Comparison of ENCODE assay signal across 23 cellular contexts in genomic region chr1:247530785-247531184, GRCh38. TPM values are rescaled to one million over a fixed set of nuclear protein-coding genes. Genes with fewer than 3 reads are reported as not detected.
"Had no signal": no experiment of that assay in that cellular context is flagged by ENCODE, and none has a peak within 500 bp of the region (broad histone marks: within the 10 kb centered on the region; RNA-seq: fewer than 3 reads in every experiment).

No MANE protein-coding gene starts in this region.

- H3K9me3 ChIP-seq: ascending aorta, colonic mucosa, gastrocnemius medialis, transverse colon had no signal

- H3K9me3 Mint-ChIP-seq: activated T-cell treated with anti-CD3 and anti-CD28 coated beads, Interleukin-2, amount 50 U/mL, for 72 hours; central memory CD8-positive, alpha-beta T cell; natural killer cell treated with Interleukin-12 subunit alpha and Interleukin-12 subunit beta and Interleukin-15 and Interleukin-18, amount 100 ng/mL, for 72 hours had no signal

- H3K36me3 ChIP-seq: ascending aorta, colonic mucosa, gastrocnemius medialis, transverse colon had no signal

- H3K36me3 Mint-ChIP-seq: natural killer cell treated with Interleukin-12 subunit alpha and Interleukin-12 subunit beta and Interleukin-15 and Interleukin-18, amount 100 ng/mL, for 72 hours had no signal

- DNase-seq: activated CD4-positive, alpha-beta T cell treated with anti-CD3 and anti-CD28 coated beads, Interleukin-2, amount 50 U/mL, for 1 hour; activated effector memory CD4-positive, alpha-beta T cell treated with anti-CD3 and anti-CD28 coated beads, Interleukin-2, amount 50 U/mL, for 16 hours; activated naive CD4-positive, alpha-beta T cell treated with anti-CD3 and anti-CD28 coated beads, Interleukin-2, amount 50 U/mL, for 16 hours; activated T-cell treated with anti-CD3 and anti-CD28 coated beads, Interleukin-2, amount 50 U/mL, for 72 hours; colonic mucosa; gastrocnemius medialis; head of caudate nucleus; kidney glomerular epithelial cell; nucleus accumbens; stimulated activated CD4-positive, alpha-beta T cell treated with anti-CD3 and anti-CD28 coated beads, Interleukin-12 subunit alpha, Interleukin-12 subunit beta, amount 100 ng/mL, for 4 hours; stimulated activated CD4-positive, alpha-beta T cell treated with anti-CD3 and anti-CD28 coated beads, Interleukin-1b, Interleukin-23, amount 100 ng/mL, for 48 hours; stimulated activated CD8-positive, alpha-beta memory T cell treated with anti-CD3 and anti-CD28 coated beads, Interleukin-4, amount 100 ng/mL, for 48 hours; stimulated activated naive CD4-positive, alpha-beta T cell; T1000; transverse colon had no signal

- H3K4me1 Mint-ChIP-seq: central memory CD8-positive, alpha-beta T cell had no signal

- H3K27me3 ChIP-seq: ascending aorta, colonic mucosa, gastrocnemius medialis, transverse colon had no signal

- H3K4me3 Mint-ChIP-seq: central memory CD8-positive, alpha-beta T cell; natural killer cell treated with Interleukin-12 subunit alpha and Interleukin-12 subunit beta and Interleukin-15 and Interleukin-18, amount 100 ng/mL, for 72 hours had no signal

- ATAC-seq: activated CD4-positive, CD25-positive, alpha-beta regulatory T cell treated with anti-CD3 and anti-CD28 coated beads, Interleukin-2, amount 50 U/mL, for 24 hours; activated T-cell treated with anti-CD3 and anti-CD28 coated beads, Interleukin-2, amount 50 U/mL, for 72 hours; gastrocnemius medialis had no signal

- H3K4me1 ChIP-seq: ascending aorta, colonic mucosa, gastrocnemius medialis, transverse colon had no signal

- H3K27ac ChIP-seq: ascending aorta, colonic mucosa, gastrocnemius medialis, transverse colon had no signal

- H3K27ac Mint-ChIP-seq: activated T-cell treated with anti-CD3 and anti-CD28 coated beads, Interleukin-2, amount 50 U/mL, for 72 hours; natural killer cell treated with Interleukin-12 subunit alpha and Interleukin-12 subunit beta and Interleukin-15 and Interleukin-18, amount 100 ng/mL, for 72 hours had no signal

- H3K4me3 ChIP-seq: ascending aorta, colonic mucosa, gastrocnemius medialis, transverse colon had no signal

RNA-seq across cellular contexts. Expression of gene OR2C3, which starts 5.5 kb away (rescaled TPM):
- total RNA-seq: activated T-cell treated with anti-CD3 and anti-CD28 coated beads, Interleukin-2, amount 50 U/mL, for 72 hours; ascending aorta; colonic mucosa; gastrocnemius medialis; lower leg skin; natural killer cell treated with Interleukin-12 subunit alpha and Interleukin-12 subunit beta and Interleukin-15 and Interleukin-18, amount 100 ng/mL, for 72 hours; T-helper 1 cell treated with Interleukin-12 subunit alpha and Interleukin-12 subunit beta and Interleukin-4 antibody, amounts not matched to agents 30 ng/mL and 1 ng/mL, for 36 hours; transverse colon had no signal
- polyA plus RNA-seq: esophagus had no signal

RNA-seq across cellular contexts. Expression of gene GCSAML, which starts 18.1 kb away (rescaled TPM):
- total RNA-seq: ascending aorta; T-helper 1 cell treated with Interleukin-12 subunit alpha and Interleukin-12 subunit beta and Interleukin-4 antibody, amounts not matched to agents 30 ng/mL and 1 ng/mL, for 36 hours had no signal

RNA-seq across cellular contexts. Expression of gene OR2G2, which starts 57.4 kb away (rescaled TPM):
- total RNA-seq: activated T-cell treated with anti-CD3 and anti-CD28 coated beads, Interleukin-2, amount 50 U/mL, for 72 hours; ascending aorta; colonic mucosa; gastrocnemius medialis; lower leg skin; mesenteric fat pad; natural killer cell treated with Interleukin-12 subunit alpha and Interleukin-12 subunit beta and Interleukin-15 and Interleukin-18, amount 100 ng/mL, for 72 hours; T-helper 1 cell treated with Interleukin-12 subunit alpha and Interleukin-12 subunit beta and Interleukin-4 antibody, amounts not matched to agents 30 ng/mL and 1 ng/mL, for 36 hours; transverse colon had no signal
- polyA plus RNA-seq: esophagus had no signal
